In the genomic region with DNA sequence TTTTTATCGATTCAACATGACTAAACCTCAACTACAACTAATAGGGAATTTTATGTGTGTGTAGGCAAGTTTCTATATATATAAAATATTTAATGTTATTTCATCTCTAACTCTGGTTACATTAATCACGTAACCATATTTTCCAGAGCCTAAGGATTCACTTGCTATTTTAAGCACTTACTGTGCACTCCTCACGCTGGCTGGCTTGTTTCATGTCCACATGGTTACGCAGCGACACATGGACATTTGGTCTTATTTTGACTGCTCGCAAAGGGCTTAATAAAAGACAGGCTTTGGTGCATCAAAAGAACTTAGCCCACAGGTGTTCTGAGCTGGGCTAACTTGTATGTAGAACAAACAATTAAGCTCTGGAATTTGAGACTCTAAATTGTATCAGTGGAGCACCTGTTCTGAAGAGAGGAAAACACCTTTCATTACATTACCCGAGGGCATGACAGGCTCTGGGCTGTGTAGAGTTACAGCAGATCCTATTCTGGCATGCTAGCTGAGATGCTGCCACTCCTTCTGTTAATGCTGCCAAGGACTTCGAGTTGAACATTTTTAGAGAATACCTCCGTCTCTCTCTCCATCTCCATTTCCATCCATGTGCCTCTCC, we compare ENCODE assay signal across 26 cellular contexts.
DNase-seq lines count a peak whose midpoint lies in the region; ATAC-seq and TF ChIP-seq lines count a peak whose summit lies in the region.
"Had no signal": no experiment of that assay in that cellular context is flagged by ENCODE, and none has a peak within 500 bp of the region (broad histone marks: within the 10 kb centered on the region; RNA-seq: fewer than 3 reads in every experiment).

No MANE protein-coding gene starts in this region.

- intact Hi-C loops in PC-9 (cut with micrococcal nuclease; ENCODE audit: unreplicated experiment): no loop called here
- intact Hi-C loops in psoas muscle (cut with DNase I): no loop called here
- intact Hi-C loops in activated CD4-positive, alpha-beta T cell treated with anti-CD3 and anti-CD28 coated beads for 36 hours (cut with DNase I, micrococcal nuclease): no loop called here
- intact Hi-C loops in uterus (cut with DNase I; ENCODE audit: low total_unique reads): no loop called here

- peaks cover 6% of the 10 kb centered on the region for H3K27me3 Mint-ChIP-seq in activated CD4-positive, alpha-beta T cell treated with anti-CD3 and anti-CD28 coated beads for 36 hours

- no peaks in the 10 kb centered on the region for H3K79me2 ChIP-seq in PC-9 (ENCODE audit: low read depth)

- H3F3A ChIP-seq in PC-9 (ENCODE audit: insufficient read depth, low read depth): no peaks in the 10 kb centered on the region

- WGBS in psoas muscle, 3 donors: 54 to 60% (median 58%) methylated on average over 9 of the region's 9 CpGs

- H3K27me3 ChIP-seq in PC-9 (ENCODE audit: insufficient read depth, low read depth): no peaks in the 10 kb centered on the region
- no peaks in the 10 kb centered on the region for H3K27me3 ChIP-seq in psoas muscle (ENCODE audit: insufficient read depth in 3 of 3, low read length in 2 of 3)
- no peaks in the 10 kb centered on the region for H3K27me3 ChIP-seq in uterus
- H3K27me3 ChIP-seq: BLaER1 had no signal

- H3K36me3 ChIP-seq in PC-9 (ENCODE audit: low read depth) (no peaks in the 10 kb centered on the region), psoas muscle (ENCODE audit: insufficient read depth in 1 of 2, low read depth in 1 of 2) (no peaks in the 10 kb centered on the region), uterus (no peaks in the 10 kb centered on the region)
- H3K36me3 ChIP-seq: BLaER1 had no signal

- no peak overlapping the region for H3K27ac ChIP-seq in PC-9
- H3K27ac ChIP-seq in psoas muscle: no peak overlapping the region
- no peak overlapping the region for H3K27ac ChIP-seq in uterus
- H3K27ac ChIP-seq: 22Rv1, BLaER1, GM23248, HL-60 had no signal

- H4K20me1 ChIP-seq in PC-9 (ENCODE audit: insufficient read depth): no peaks in the 10 kb centered on the region
- H4K20me1 ChIP-seq: BLaER1 had no signal

- TF ChIP-seq POLR2A in uterus (IDR thresholded peaks at IDR 0.05): no peak

- no peaks in the 10 kb centered on the region for H3K9me2 ChIP-seq in PC-9 (ENCODE audit: insufficient read depth)
- H3K9me2 ChIP-seq: SK-N-SH had no signal

- BruUV-seq in PC-9 (replicated peaks; lab: Mats Ljungman, UMichigan): no TSS peak

- no peaks in the 10 kb centered on the region for H3K4me1 Mint-ChIP-seq in activated CD4-positive, alpha-beta T cell treated with anti-CD3 and anti-CD28 coated beads for 36 hours
- H3K4me1 Mint-ChIP-seq: H9 had no signal

- H3K9me3 ChIP-seq in PC-9 (ENCODE audit: insufficient read depth, low read depth) (no peaks in the 10 kb centered on the region; the same call in 1 of the 2 replicates), psoas muscle (peaks cover 5% of the 10 kb centered on the region), uterus (no peaks in the 10 kb centered on the region)
- H3K9me3 ChIP-seq: BLaER1, SK-N-SH had no signal

- POLR2A ChIA-PET in PC-9 (lab: Charles Lee; ENCODE audit: unreplicated experiment): no interaction called here
- POLR2A ChIA-PET in activated CD4-positive, alpha-beta T cell treated with anti-CD3 and anti-CD28 coated beads for 36 hours (lab: Charles Lee): no interaction called here

- H3K4me1 ChIP-seq in PC-9 (replicated peaks; ENCODE audit: insufficient read depth) (no peaks in the 10 kb centered on the region), psoas muscle (no peaks in the 10 kb centered on the region), uterus (no peaks in the 10 kb centered on the region)

- H3K27ac Mint-ChIP-seq in activated CD4-positive, alpha-beta T cell treated with anti-CD3 and anti-CD28 coated beads for 36 hours: no peak overlapping the region
- H3K27ac Mint-ChIP-seq: CD4-positive, alpha-beta T cell; H9 had no signal

- CTCF ChIA-PET in PC-9 (lab: Charles Lee): interaction anchor here (0.6 kb wide), 1 partner anchor 212 kb away, joined by 3 read pairs; no protein-coding TSS in a partner anchor
- CTCF ChIA-PET in activated CD4-positive, alpha-beta T cell treated with anti-CD3 and anti-CD28 coated beads for 36 hours (lab: Charles Lee): no interaction called here

- peak in 3 of 4 donors; percentile 58 to 73 (median 60) for ATAC-seq in psoas muscle
- ATAC-seq in activated CD4-positive, alpha-beta T cell treated with anti-CD3 and anti-CD28 coated beads for 36 hours: no peak
- ATAC-seq: HepG2, K562 had no signal

- no peak overlapping the region for H3K4me3 ChIP-seq in PC-9
- no peak overlapping the region for H3K4me3 ChIP-seq in psoas muscle
- H3K4me3 ChIP-seq in uterus: no peak overlapping the region
- H3K4me3 ChIP-seq: BLaER1, GM23248, K562 had no signal

- H3K36me3 Mint-ChIP-seq in activated CD4-positive, alpha-beta T cell treated with anti-CD3 and anti-CD28 coated beads for 36 hours (ENCODE audit: low read depth): no peaks in the 10 kb centered on the region

- TF ChIP-seq CTCF in PC-9 (conservative IDR thresholded peaks at IDR 0.05) (no peak), psoas muscle (IDR thresholded peaks at IDR 0.05) (no peak), uterus (IDR thresholded peaks at IDR 0.05) (no peak)

- no peak overlapping the region for H3K4me3 Mint-ChIP-seq in activated CD4-positive, alpha-beta T cell treated with anti-CD3 and anti-CD28 coated beads for 36 hours
- H3K4me3 Mint-ChIP-seq: CD4-positive, alpha-beta T cell; H9 had no signal

- H3K9me3 Mint-ChIP-seq in activated CD4-positive, alpha-beta T cell treated with anti-CD3 and anti-CD28 coated beads for 36 hours (ENCODE audit: low read depth): peaks cover 8% of the 10 kb centered on the region

- H3K4me2 ChIP-seq in PC-9: no peak overlapping the region
- H3K4me2 ChIP-seq: BLaER1, SK-N-SH had no signal

- DNase-seq in NCI-H1092 treated with DMSO at 0.1 percent for 48 hours (lab: John Stamatoyannopoulos, UW): peak; percentile 0
- DNase-seq in NCI-H1092 (lab: John Stamatoyannopoulos, UW): no peak
- peak; percentile 42 for DNase-seq in NCI-H2107 (lab: John Stamatoyannopoulos, UW)
- DNase-seq in PC-9: peak; percentile 1 to 44
- no peak for DNase-seq in psoas muscle
- no peak for DNase-seq in HCEC 1CT
- DNase-seq in activated CD4-positive, alpha-beta T cell treated with anti-CD3 and anti-CD28 coated beads for 36 hours: no peak
- no peak for DNase-seq in uterus
- DNase-seq: ACHN; CD4-positive, alpha-beta T cell; DND-41; GM23248; H9; MM.1S; NCI-H1048; NCI-H1436 treated with DMSO at 0.1 percent for 48 hours; NCI-H1930; NCI-H510A treated with DMSO at 0.1 percent for 48 hours; NCI-H774; Right ventricle myocardium superior; SK-N-SH had no signal

- no peak overlapping the region for H2AFZ ChIP-seq in PC-9
- H2AFZ ChIP-seq: GM23248 had no signal

Comparison
In these comparisons a context has a peak if more than half of its experiments do, and no peak if none do; other contexts are left out.
1. DNase-seq: peak in NCI-H1092 treated with DMSO at 0.1 percent for 48 hours (single experiment), NCI-H2107 (single experiment) and PC-9 (2 of 2); none in NCI-H1092 (single experiment), psoas muscle (0 of 2), HCEC 1CT (single experiment), activated CD4-positive, alpha-beta T cell treated with anti-CD3 and anti-CD28 coated beads for 36 hours (single experiment) and uterus (0 of 2).